18 cellular contexts compared by ENCODE assay signal in genomic region chr21:14095021-14095420, GRCh38.
"Had no signal": no experiment of that assay in that cellular context is flagged by ENCODE, and none has a peak within 500 bp of the region (broad histone marks: within the 10 kb centered on the region; RNA-seq: fewer than 3 reads in every experiment).

No MANE protein-coding gene starts in this region.

- H3K27me3 Mint-ChIP-seq: natural killer cell treated with Interleukin-12 subunit alpha and Interleukin-12 subunit beta and Interleukin-15 and Interleukin-18, amount 100 ng/mL, for 72 hours; type B pancreatic cell had no signal

- H3K4me1 ChIP-seq: esophagus muscularis mucosa, gastrocnemius medialis, left lung, lower lobe of right lung, uterus had no signal

- H3K4me3 ChIP-seq: esophagus muscularis mucosa, gastrocnemius medialis, left lung, lower lobe of right lung, uterus had no signal

- ATAC-seq: gastrocnemius medialis; left lung; lower lobe of right lung; natural killer cell treated with Interleukin-12 subunit alpha and Interleukin-12 subunit beta and Interleukin-15 and Interleukin-18, amount 100 ng/mL, for 72 hours had no signal

- H3K4me3 Mint-ChIP-seq: natural killer cell treated with Interleukin-12 subunit alpha and Interleukin-12 subunit beta and Interleukin-15 and Interleukin-18, amount 100 ng/mL, for 72 hours; type B pancreatic cell had no signal

- H3K27me3 ChIP-seq: esophagus muscularis mucosa, gastrocnemius medialis, left lung, neutrophil, uterus had no signal

- H3K27ac ChIP-seq: epithelial cell of prostate, esophagus muscularis mucosa, gastrocnemius medialis, left lung, lower lobe of right lung, neutrophil, uterus had no signal

- H3K36me3 ChIP-seq: gastrocnemius medialis, left lung, lower lobe of right lung, neutrophil, uterus had no signal

- FAIRE-seq: keratinocyte, small intestine had no signal

- DNase-seq: effector memory CD4-positive, alpha-beta T cell; gastrocnemius medialis; glutamatergic neuron; left lung; lower lobe of right lung; mesenchymal stem cell; midbrain; posterior cingulate gyrus; small intestine; stimulated activated CD4-positive, alpha-beta T cell treated with anti-CD3 and anti-CD28 coated beads, Interleukin-12 subunit alpha, Interleukin-12 subunit beta, amount 100 ng/mL, for 4 hours; stimulated activated naive CD4-positive, alpha-beta T cell treated with Interleukin-2 at 50 U/mL for 16 hours; uterus had no signal

- H3K9me3 ChIP-seq: esophagus muscularis mucosa, gastrocnemius medialis, left lung, lower lobe of right lung, neutrophil, uterus had no signal

- H3K27ac Mint-ChIP-seq: natural killer cell treated with Interleukin-12 subunit alpha and Interleukin-12 subunit beta and Interleukin-15 and Interleukin-18, amount 100 ng/mL, for 72 hours; type B pancreatic cell had no signal
